8 cellular contexts compared by ENCODE assay signal in genomic region chr17:31093866-31094599, GRCh38. TPM values are rescaled to one million over a fixed set of nuclear protein-coding genes. Genes with fewer than 3 reads are reported as not detected.
DNase-seq lines count a peak whose midpoint lies in the region; ATAC-seq and TF ChIP-seq lines count a peak whose summit lies in the region.

No MANE protein-coding gene starts in this region.

- intact Hi-C loops in gastrocnemius medialis (cut with DNase I; ENCODE audit: low total_unique reads) = loop anchor here (10.0 kb wide), 1 partner anchor 269 kb away; the partner anchor contains the start of gene CRLF3

- CTCF ChIA-PET in RWPE1 (lab: Yijun Ruan, JAX) = interaction anchor here (0.6 kb wide), 1 partner anchor 22 kb away, joined by 3 read pairs; no protein-coding TSS in a partner anchor

- DNase-seq in NCI-H2107 treated with DMSO at 0.1 percent for 48 hours (lab: John Stamatoyannopoulos, UW; ENCODE audit: unreplicated experiment) (peak; percentile 37), NCI-H2107 (lab: John Stamatoyannopoulos, UW) (no peak), RWPE1 (ENCODE audit: low spot score) (no peak), fibroblast of pulmonary artery (ENCODE audit: low read depth) (no peak), gastrocnemius medialis (no peak), pons (ENCODE audit: low spot score) (no peak), NCI-H345 treated with DMSO at 0.1 percent for 48 hours (lab: John Stamatoyannopoulos, UW; ENCODE audit: unreplicated experiment) (no peak), foreskin keratinocyte (no peak)

- TF ChIP-seq CTCF in RWPE1 (conservative IDR thresholded peaks at IDR 0.05; ENCODE audit: low read depth) (no peak), fibroblast of pulmonary artery (IDR thresholded peaks at IDR 0.05; ENCODE audit: low read length, missing control alignments) (no peak), gastrocnemius medialis (IDR thresholded peaks at IDR 0.05 in 4 of 5, conservative IDR thresholded peaks at IDR 0.05 in 1 of 5) (no peak), foreskin keratinocyte (conservative IDR thresholded peaks at IDR 0.05) (no peak)

- TF ChIP-seq POLR2A in gastrocnemius medialis (IDR thresholded peaks at IDR 0.05) = no peak

- ATAC-seq in gastrocnemius medialis (peak in 1 of 2 donors; percentile 4), foreskin keratinocyte (no peak)

- in situ Hi-C loops in gastrocnemius medialis (cut with MboI; ENCODE audit: low sequenced_read_pairs in 4 of 4) = no loop called here

- H3K4me3 ChIP-seq in fibroblast of pulmonary artery (replicated peaks; ENCODE audit: low read depth, low read length) (peak overlapping the region; percentile 88), gastrocnemius medialis (peak overlapping the region; percentile 96 to 100 (median 96))

- POLR2A ChIA-PET in RWPE1 (lab: Yijun Ruan, JAX; ENCODE audit: low non-redundant PET) = interaction anchor here (0.7 to 1.1 kb wide), 2 partner anchors 22 to 550 kb away, joined by 3 to 5 read pairs; no protein-coding TSS in a partner anchor

- H3K36me3 ChIP-seq in gastrocnemius medialis = no peaks in the 10 kb centered on the region

- H3K27me3 ChIP-seq in gastrocnemius medialis (no peaks in the 10 kb centered on the region), foreskin keratinocyte (no peaks in the 10 kb centered on the region)

- no peaks in the 10 kb centered on the region for H3K9me3 ChIP-seq in gastrocnemius medialis

- H3K27ac ChIP-seq in RWPE1 (peak overlapping the region; percentile 93), gastrocnemius medialis (peak overlapping the region; percentile 90 to 98 (median 98)), foreskin keratinocyte (no peak overlapping the region)

- H3K4me1 ChIP-seq in gastrocnemius medialis = peaks cover 7 to 9% of the 10 kb centered on the region in 2 donors
- H3K4me1 ChIP-seq in foreskin keratinocyte = peaks cover 5% of the 10 kb centered on the region

RNA-seq across cellular contexts. Expression of gene NF1, which starts 0.7 kb away (rescaled TPM):
- total RNA-seq in gastrocnemius medialis (10 to 100 TPM; 23.6 to 47.3 (median 32.0) TPM), foreskin keratinocyte (31.1 and 35.7 TPM in 2 replicates)
- polyA plus RNA-seq in foreskin keratinocyte = 3.7 and 4.1 TPM in 2 replicates
